In the genomic region with DNA sequence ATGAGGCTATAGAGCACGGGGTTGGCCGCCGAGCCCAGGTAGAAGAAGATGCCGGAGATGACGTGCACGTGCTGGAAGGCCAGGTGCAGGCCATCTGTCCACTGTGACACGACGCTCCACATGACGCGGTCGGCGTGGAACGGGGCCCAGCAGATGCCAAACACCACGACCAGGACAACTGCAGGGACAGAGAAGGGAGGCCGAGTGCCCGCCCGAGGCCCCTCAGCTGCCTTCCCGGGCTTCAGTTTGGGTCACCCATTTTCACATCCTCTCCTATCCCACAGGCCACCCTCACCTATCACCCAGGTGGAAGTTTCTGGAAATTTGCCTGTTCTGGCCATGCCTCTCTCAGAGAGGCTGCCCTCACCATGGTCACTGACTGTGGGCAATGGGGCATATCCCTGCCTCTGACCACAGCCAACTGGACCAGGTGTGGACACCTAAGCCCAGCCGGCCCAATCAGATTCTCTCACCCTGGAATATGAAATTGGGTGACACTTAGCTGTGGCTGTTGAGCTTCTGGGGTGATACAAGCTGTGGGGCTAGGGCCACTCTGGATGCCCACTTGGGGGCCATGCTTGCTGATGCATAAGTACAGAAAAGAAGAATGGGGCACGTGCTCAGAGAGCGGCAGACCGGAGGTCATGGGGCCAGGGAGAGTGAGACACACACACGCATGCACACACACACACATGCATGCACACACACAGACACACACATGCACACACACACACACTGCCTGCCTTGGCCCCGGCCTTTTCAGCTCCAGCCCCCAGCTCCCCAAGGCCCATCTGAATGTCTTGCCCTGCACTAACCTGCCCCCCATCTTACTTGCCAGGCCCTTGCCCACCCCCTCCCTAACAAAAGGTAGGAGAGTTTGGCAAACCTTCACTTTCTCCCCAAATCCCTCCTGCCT, we compare ENCODE assay signal across 19 cellular contexts. TPM values are rescaled to one million over a fixed set of nuclear protein-coding genes. Genes with fewer than 3 reads are reported as not detected.
"Had no signal": no experiment of that assay in that cellular context is flagged by ENCODE, and none has a peak within 500 bp of the region (broad histone marks: within the 10 kb centered on the region; RNA-seq: fewer than 3 reads in every experiment).

No MANE protein-coding gene starts in this region.

- H3K9me3 Mint-ChIP-seq: activated naive CD8-positive, alpha-beta T cell treated with anti-CD3 and anti-CD28 coated beads, Interleukin-2, amount 50 U/mL, for 24 hours; activated T-cell treated with anti-CD3 and anti-CD28 coated beads, Interleukin-2, amount 50 U/mL, for 4 hours had no signal

- H3K27ac Mint-ChIP-seq: activated naive CD8-positive, alpha-beta T cell treated with anti-CD3 and anti-CD28 coated beads, Interleukin-2, amount 50 U/mL, for 24 hours had no signal

- H3K36me3 ChIP-seq: ascending aorta, colonic mucosa, left ventricle myocardium inferior, spleen, suprapubic skin had no signal

- H3K27me3 ChIP-seq: ascending aorta had no signal

- H3K9me3 ChIP-seq: ascending aorta, colonic mucosa, left ventricle myocardium inferior, spleen, suprapubic skin had no signal

- H3K4me3 ChIP-seq: ascending aorta, colonic mucosa, left ventricle myocardium inferior, SK-N-MC, spleen, suprapubic skin had no signal

- H3K27ac ChIP-seq: ascending aorta, colonic mucosa, left ventricle myocardium inferior, SK-N-MC, suprapubic skin had no signal

- DNase-seq: activated CD4-positive, alpha-beta T cell treated with anti-CD3 and anti-CD28 coated beads, Interleukin-2, amount 50 U/mL, for 1 hour; activated CD4-positive, CD25-positive, alpha-beta regulatory T cell; activated gamma-delta T cell treated with Interleukin-2 at 50 U/mL for 16 hours; activated naive CD8-positive, alpha-beta T cell treated with anti-CD3 and anti-CD28 coated beads, Interleukin-2, amount 50 U/mL, for 24 hours; activated T-cell treated with anti-CD3 and anti-CD28 coated beads, Interleukin-2, amount 50 U/mL, for 4 hours; colonic mucosa; foreskin melanocyte; left ventricle myocardium inferior; mesendoderm; right cardiac atrium; spleen; stimulated activated CD4-positive, alpha-beta T cell treated with anti-CD3 and anti-CD28 coated beads, Interleukin-1b, Interleukin-23, amount 100 ng/mL, for 48 hours; stimulated activated naive CD8-positive, alpha-beta T cell treated with anti-CD3 and anti-CD28 coated beads, Interleukin-15, Interleukin-2, amounts not matched to agents 100 U/mL and 50 U/mL, for 24 hours; T-helper 1 cell had no signal

- H3K4me3 Mint-ChIP-seq: activated naive CD8-positive, alpha-beta T cell treated with anti-CD3 and anti-CD28 coated beads, Interleukin-2, amount 50 U/mL, for 24 hours; activated T-cell treated with anti-CD3 and anti-CD28 coated beads, Interleukin-2, amount 50 U/mL, for 4 hours had no signal

RNA-seq across cellular contexts. Expression of a gene that starts 4.7 kb away (rescaled TPM):
- total RNA-seq: bronchial epithelial cell had no signal
- polyA plus RNA-seq: keratinocyte had no signal
